ENCODE assay signal across 18 cellular contexts in the genomic region with DNA sequence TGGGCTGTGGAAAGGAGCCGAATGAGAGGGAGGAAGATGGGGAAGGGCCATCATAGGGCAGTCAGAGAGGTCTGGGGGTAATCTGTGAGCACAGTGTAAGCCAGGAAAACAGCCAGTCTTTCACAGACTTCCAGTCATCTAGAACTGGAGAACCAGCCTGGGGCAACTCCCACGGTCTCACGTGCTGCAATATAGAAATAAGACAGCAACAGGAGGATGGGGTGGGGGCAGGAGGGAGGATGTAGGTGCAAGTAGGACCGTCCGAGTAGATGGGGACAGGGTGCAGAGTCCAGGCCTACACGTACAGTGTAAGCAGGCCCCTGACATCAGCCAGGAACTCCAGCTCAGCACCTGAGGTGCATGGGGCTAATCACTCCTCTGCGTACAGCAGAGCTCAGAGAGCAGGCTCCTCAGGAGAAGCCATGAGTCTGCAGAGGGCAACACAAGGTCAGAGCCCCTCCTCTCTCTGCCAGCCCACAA. TPM values are rescaled to one million over a fixed set of nuclear protein-coding genes. Genes with fewer than 3 reads are reported as not detected.
A peak's percentile ranks its signal among the peaks of the same experiment; 100 is the strongest.
DNase-seq lines count a peak whose midpoint lies in the region; ATAC-seq and TF ChIP-seq lines count a peak whose summit lies in the region.
"Had no signal": no experiment of that assay in that cellular context is flagged by ENCODE, and none has a peak within 500 bp of the region (broad histone marks: within the 10 kb centered on the region; RNA-seq: fewer than 3 reads in every experiment).

No MANE protein-coding gene starts in this region.

- H3K36me3 ChIP-seq in RWPE2 (ENCODE audit: low read depth): no peaks in the 10 kb centered on the region
- H3K36me3 ChIP-seq: SJCRH30, spleen, upper lobe of right lung had no signal

- no peaks in the 10 kb centered on the region for H3K27me3 Mint-ChIP-seq in activated naive CD4-positive, alpha-beta T cell treated with anti-CD3 and anti-CD28 coated beads for 36 hours (ENCODE audit: low read depth)
- no peaks in the 10 kb centered on the region for H3K27me3 Mint-ChIP-seq in stimulated activated memory B cell treated with anti-CD40 and anti-IgM and Interleukin-4, amounts not matched to agents 10 μg/mL and 1 μg/mL and 100 μg/mL, for 72 hours
- H3K27me3 Mint-ChIP-seq: activated naive CD4-positive, alpha-beta T cell treated with anti-CD3 and anti-CD28 coated beads, Interleukin-2, amount 50 U/mL, for 24 hours had no signal

- H3K9me3 Mint-ChIP-seq in activated naive CD4-positive, alpha-beta T cell treated with anti-CD3 and anti-CD28 coated beads for 36 hours: peaks cover 3% of the 10 kb centered on the region
- peaks cover 13 to 19% of the 10 kb centered on the region in 2 donors for H3K9me3 Mint-ChIP-seq in activated naive CD4-positive, alpha-beta T cell treated with anti-CD3 and anti-CD28 coated beads, Interleukin-2, amount 50 U/mL, for 72 hours
- peaks cover 3% of the 10 kb centered on the region for H3K9me3 Mint-ChIP-seq in stimulated activated memory B cell treated with anti-CD40 and anti-IgM and Interleukin-4, amounts not matched to agents 10 μg/mL and 1 μg/mL and 100 μg/mL, for 72 hours
- H3K9me3 Mint-ChIP-seq: activated naive CD4-positive, alpha-beta T cell treated with anti-CD3 and anti-CD28 coated beads, Interleukin-2, amount 50 U/mL, for 24 hours had no signal

- peak overlapping the region; percentile 33 for H3K27ac Mint-ChIP-seq in activated naive CD4-positive, alpha-beta T cell treated with anti-CD3 and anti-CD28 coated beads for 36 hours
- peak overlapping the region in 1 of 2 donors; percentile 50 for H3K27ac Mint-ChIP-seq in activated naive CD4-positive, alpha-beta T cell treated with anti-CD3 and anti-CD28 coated beads, Interleukin-2, amount 50 U/mL, for 72 hours
- H3K27ac Mint-ChIP-seq in stimulated activated memory B cell treated with anti-CD40 and anti-IgM and Interleukin-4, amounts not matched to agents 10 μg/mL and 1 μg/mL and 100 μg/mL, for 72 hours: peak overlapping the region; percentile 44

- H3K4me3 Mint-ChIP-seq in activated naive CD4-positive, alpha-beta T cell treated with anti-CD3 and anti-CD28 coated beads for 36 hours: no peak overlapping the region
- no peak overlapping the region for H3K4me3 Mint-ChIP-seq in stimulated activated memory B cell treated with anti-CD40 and anti-IgM and Interleukin-4, amounts not matched to agents 10 μg/mL and 1 μg/mL and 100 μg/mL, for 72 hours
- H3K4me3 Mint-ChIP-seq: activated naive CD4-positive, alpha-beta T cell treated with anti-CD3 and anti-CD28 coated beads, Interleukin-2, amount 50 U/mL, for 24 hours had no signal

- no peaks in the 10 kb centered on the region for H3K36me3 Mint-ChIP-seq in activated naive CD4-positive, alpha-beta T cell treated with anti-CD3 and anti-CD28 coated beads for 36 hours (ENCODE audit: low read depth)
- peaks cover 8 to 26% of the 10 kb centered on the region in 2 donors for H3K36me3 Mint-ChIP-seq in activated naive CD4-positive, alpha-beta T cell treated with anti-CD3 and anti-CD28 coated beads, Interleukin-2, amount 50 U/mL, for 72 hours
- no peaks in the 10 kb centered on the region for H3K36me3 Mint-ChIP-seq in stimulated activated memory B cell treated with anti-CD40 and anti-IgM and Interleukin-4, amounts not matched to agents 10 μg/mL and 1 μg/mL and 100 μg/mL, for 72 hours
- H3K36me3 Mint-ChIP-seq: activated naive CD4-positive, alpha-beta T cell treated with anti-CD3 and anti-CD28 coated beads, Interleukin-2, amount 50 U/mL, for 24 hours had no signal

- TF ChIP-seq CTCF in RWPE2 (IDR thresholded peaks at IDR 0.05; ENCODE audit: poor library complexity, severe bottlenecking) (no peak), foreskin keratinocyte (conservative IDR thresholded peaks at IDR 0.05) (no peak)

- H3K9me3 ChIP-seq in RWPE2 (ENCODE audit: severe bottlenecking): no peaks in the 10 kb centered on the region
- H3K9me3 ChIP-seq: spleen, upper lobe of right lung had no signal

- H3K4me1 ChIP-seq in RWPE2 (ENCODE audit: insufficient read depth, poor library complexity, severe bottlenecking) (peaks cover 57% of the 10 kb centered on the region), foreskin keratinocyte (peaks cover 42% of the 10 kb centered on the region)
- H3K4me1 ChIP-seq: SJCRH30 had no signal

- H3K27me3 ChIP-seq in RWPE2 (ENCODE audit: insufficient read depth, poor library complexity, severe bottlenecking) (no peaks in the 10 kb centered on the region), foreskin keratinocyte (no peaks in the 10 kb centered on the region)
- H3K27me3 ChIP-seq: SJCRH30, spleen, upper lobe of right lung had no signal

- no peak overlapping the region for H3K4me3 ChIP-seq in RWPE2 (ENCODE audit: severe bottlenecking)
- H3K4me3 ChIP-seq: dorsolateral prefrontal cortex, lung, SJCRH30, spleen, upper lobe of right lung had no signal

- CTCF ChIA-PET in activated naive CD4-positive, alpha-beta T cell treated with anti-CD3 and anti-CD28 coated beads for 36 hours (lab: Charles Lee): interaction anchor here (0.8 to 4.6 kb wide), 6 partner anchors 10 to 100 kb away, joined by 3 to 31 read pairs (median 4); partner anchors contain the start of gene TNFAIP3

- H3K27ac ChIP-seq in RWPE2 (ENCODE audit: poor library complexity, severe bottlenecking): peak overlapping the region; percentile 93
- H3K27ac ChIP-seq in foreskin keratinocyte: peak overlapping the region; percentile 76
- H3K27ac ChIP-seq: dorsolateral prefrontal cortex, SJCRH30, spleen, upper lobe of right lung had no signal

- ATAC-seq in activated naive CD4-positive, alpha-beta T cell treated with anti-CD3 and anti-CD28 coated beads, Interleukin-2, amount 50 U/mL, for 72 hours: no peak
- no peak for ATAC-seq in RWPE2 (ENCODE audit: low read depth)
- ATAC-seq in foreskin keratinocyte: no peak
- ATAC-seq in stimulated activated memory B cell treated with anti-CD40 and anti-IgM and Interleukin-4, amounts not matched to agents 10 μg/mL and 1 μg/mL and 100 μg/mL, for 72 hours: no peak
- no peak for ATAC-seq in HG03439 (IDR thresholded peaks at IDR 0.05; ENCODE audit: unreplicated experiment)
- ATAC-seq: upper lobe of right lung had no signal

- H3K4me1 Mint-ChIP-seq in activated naive CD4-positive, alpha-beta T cell treated with anti-CD3 and anti-CD28 coated beads for 36 hours (ENCODE audit: low read depth): peaks cover 83% of the 10 kb centered on the region
- H3K4me1 Mint-ChIP-seq in stimulated activated memory B cell treated with anti-CD40 and anti-IgM and Interleukin-4, amounts not matched to agents 10 μg/mL and 1 μg/mL and 100 μg/mL, for 72 hours: peaks cover 26% of the 10 kb centered on the region

- no peak for DNase-seq in activated naive CD4-positive, alpha-beta T cell treated with anti-CD3 and anti-CD28 coated beads for 36 hours
- DNase-seq in activated naive CD4-positive, alpha-beta T cell treated with anti-CD3 and anti-CD28 coated beads, Interleukin-2, amount 50 U/mL, for 72 hours (ENCODE audit: low spot score in 2 of 2): no peak
- DNase-seq in RWPE2 (ENCODE audit: low spot score): no peak
- no peak for DNase-seq in foreskin keratinocyte
- DNase-seq in NCI-H226: no peak
- DNase-seq in EL: no peak
- DNase-seq: activated CD4-positive, CD25-positive, alpha-beta regulatory T cell treated with anti-CD3 and anti-CD28 coated beads, Interleukin-2, amount 50 U/mL, for 72 hours; dorsolateral prefrontal cortex; NCI-H187 treated with DMSO at 0.1 percent for 48 hours; NCI-H446; SJCRH30; spleen; T-helper 9 cell; upper lobe of right lung had no signal

- intact Hi-C loops in activated naive CD4-positive, alpha-beta T cell treated with anti-CD3 and anti-CD28 coated beads for 36 hours (cut with micrococcal nuclease): no loop called here

RNA-seq across cellular contexts. Expression of gene TNFAIP3, which starts 58.2 kb away (rescaled TPM):
- 100 to 1,000 TPM; 289 to 294 TPM for total RNA-seq in activated naive CD4-positive, alpha-beta T cell treated with anti-CD3 and anti-CD28 coated beads for 36 hours
- 100 to 1,000 TPM; 217 to 268 TPM for total RNA-seq in activated naive CD4-positive, alpha-beta T cell treated with anti-CD3 and anti-CD28 coated beads, Interleukin-2, amount 50 U/mL, for 72 hours
- total RNA-seq in foreskin keratinocyte: 70.7 and 92.9 TPM in 2 replicates
- 24.8 and 27.1 TPM in 2 replicates for polyA plus RNA-seq in foreskin keratinocyte
